Comparison of ENCODE assay signal across 8 cellular contexts in the genomic region with DNA sequence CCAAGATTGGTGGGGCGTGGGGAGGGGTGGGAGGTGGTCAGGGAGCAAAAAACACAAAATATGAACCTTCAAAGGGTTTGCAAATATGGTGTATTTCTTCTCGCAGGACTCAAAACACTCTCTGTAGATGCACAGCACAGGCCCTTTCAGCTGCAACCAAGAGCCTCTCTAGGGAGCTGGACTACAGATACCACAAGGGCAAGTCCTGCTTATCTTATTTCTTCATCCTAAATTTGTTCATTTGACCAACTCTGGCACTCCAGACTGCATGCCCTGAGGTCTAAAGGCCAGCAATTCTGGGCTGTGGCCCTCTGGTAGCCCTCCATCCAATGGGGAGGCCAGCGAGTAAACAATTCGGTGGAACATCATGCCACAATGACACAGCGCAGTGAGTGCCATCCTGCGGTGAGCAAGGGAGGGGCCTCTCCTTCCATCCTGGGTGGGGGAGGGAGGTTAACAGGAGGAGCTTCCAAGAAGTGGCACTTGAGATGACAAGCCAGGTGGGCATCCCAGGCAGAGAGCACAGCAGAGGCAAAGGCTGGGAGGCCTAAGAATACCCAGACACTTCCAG. TPM values are rescaled to one million over a fixed set of nuclear protein-coding genes. Genes with fewer than 3 reads are reported as not detected.
DNase-seq lines count a peak whose midpoint lies in the region; ATAC-seq and TF ChIP-seq lines count a peak whose summit lies in the region.

No MANE protein-coding gene starts in this region.

- H3K27ac Mint-ChIP-seq in neural progenitor cell: no peak overlapping the region
- H3K27ac Mint-ChIP-seq in type B pancreatic cell: no peak overlapping the region

- H3K9ac ChIP-seq in neural progenitor cell: no peak overlapping the region

- no peak overlapping the region for H3K27ac ChIP-seq in neural progenitor cell

- no peaks in the 10 kb centered on the region for H4K20me1 ChIP-seq in neural progenitor cell (ENCODE audit: low read depth)

- no peaks in the 10 kb centered on the region for H3K27me3 ChIP-seq in neural progenitor cell

- DNase-seq in GM12864 (ENCODE audit: low read depth) (no peak), NCI-H345 (lab: John Stamatoyannopoulos, UW) (peak; percentile 72), neural progenitor cell (ENCODE audit: low spot score) (no peak), type B pancreatic cell (ENCODE audit: extremely low spot score, unreplicated experiment) (no peak), LoVo (ENCODE audit: low spot score) (no peak)
- peak; percentile 82 for DNase-seq in activated effector memory CD4-positive, alpha-beta T cell treated with anti-CD3 and anti-CD28 coated beads, Interleukin-2, amount 50 U/mL, for 16 hours

- peak overlapping the region; percentile 56 for H3K4me3 ChIP-seq in GM12864 (ENCODE audit: low read depth, low read length)
- H3K4me3 ChIP-seq in neural progenitor cell: no peak overlapping the region

- ATAC-seq in HG03025 (IDR thresholded peaks at IDR 0.05; ENCODE audit: low FRiP score, unreplicated experiment) (no peak), HG03571 (IDR thresholded peaks at IDR 0.05; ENCODE audit: unreplicated experiment) (no peak)

- no peak for TF ChIP-seq CTCF in GM12864 (IDR thresholded peaks at IDR 0.05; ENCODE audit: low read depth, low read length, missing control alignments)
- TF ChIP-seq CTCF in neural progenitor cell (IDR thresholded peaks at IDR 0.05): no peak
- no peak for TF ChIP-seq CTCF in type B pancreatic cell (conservative IDR thresholded peaks at IDR 0.05)

- H3K4me3 Mint-ChIP-seq in neural progenitor cell: no peak overlapping the region
- H3K4me3 Mint-ChIP-seq in type B pancreatic cell: no peak overlapping the region

- H3K36me3 Mint-ChIP-seq in neural progenitor cell: no peaks in the 10 kb centered on the region
- H3K36me3 Mint-ChIP-seq in type B pancreatic cell: no peaks in the 10 kb centered on the region

- H3K36me3 ChIP-seq in neural progenitor cell: no peaks in the 10 kb centered on the region

- H3K27me3 Mint-ChIP-seq in neural progenitor cell (ENCODE audit: insufficient read depth, low read depth): peaks cover 19% of the 10 kb centered on the region
- no peaks in the 10 kb centered on the region for H3K27me3 Mint-ChIP-seq in type B pancreatic cell

- H3K4me2 ChIP-seq in neural progenitor cell: no peak overlapping the region

- H3F3A ChIP-seq in neural progenitor cell (ENCODE audit: low read depth): peaks cover 38% of the 10 kb centered on the region

- H3K4me1 Mint-ChIP-seq in neural progenitor cell (peaks cover 82% of the 10 kb centered on the region), type B pancreatic cell (ENCODE audit: unreplicated experiment) (peaks cover 51% of the 10 kb centered on the region)

- peaks cover 46% of the 10 kb centered on the region for H3K4me1 ChIP-seq in neural progenitor cell

- H3K9me3 ChIP-seq in neural progenitor cell (ENCODE audit: low read depth): no peaks in the 10 kb centered on the region

- H3K9me3 Mint-ChIP-seq in neural progenitor cell (no peaks in the 10 kb centered on the region), type B pancreatic cell (no peaks in the 10 kb centered on the region)

- peak overlapping the region; percentile 80 for H2AFZ ChIP-seq in neural progenitor cell (replicated peaks)

- no peaks in the 10 kb centered on the region for H3K79me2 ChIP-seq in neural progenitor cell (ENCODE audit: low read depth)

RNA-seq across cellular contexts. Expression of gene SELPLG, which starts 0.6 kb away (rescaled TPM):
- total RNA-seq in neural progenitor cell (ENCODE audit: low replicate concordance) (not detected in 2 replicates), type B pancreatic cell (ENCODE audit: low replicate concordance) (0.31 and 0.48 TPM in 2 replicates)

RNA-seq across cellular contexts. Expression of gene TMEM119, which starts 36.4 kb away (rescaled TPM):
- total RNA-seq in neural progenitor cell (ENCODE audit: low replicate concordance) (0.97 and 2.0 TPM in 2 replicates), type B pancreatic cell (ENCODE audit: low replicate concordance) (0.33 and 27.2 TPM in 2 replicates)

Comparison
In these comparisons a context has a peak if more than half of its experiments do, and no peak if none do; other contexts are left out.
1. DNase-seq: peak in NCI-H345 (single experiment) and activated effector memory CD4-positive, alpha-beta T cell treated with anti-CD3 and anti-CD28 coated beads, Interleukin-2, amount 50 U/mL, for 16 hours (single experiment); none in GM12864 (single experiment), neural progenitor cell (single experiment), type B pancreatic cell (single experiment) and LoVo (single experiment).